ENCODE assay signal across 10 cellular contexts in genomic region chr4:85756938-85757337, GRCh38.
DNase-seq lines count a peak whose midpoint lies in the region; ATAC-seq and FAIRE-seq lines count a peak whose summit lies in the region.
"Had no signal": no experiment of that assay in that cellular context is flagged by ENCODE, and none has a peak within 500 bp of the region (broad histone marks: within the 10 kb centered on the region; RNA-seq: fewer than 3 reads in every experiment).

No MANE protein-coding gene starts in this region.

- peaks cover 20% of the 10 kb centered on the region for H3K4me1 Mint-ChIP-seq in stimulated activated memory B cell treated with anti-CD40 and anti-IgM and Interleukin-4, amounts not matched to agents 10 μg/mL and 1 μg/mL and 100 μg/mL, for 72 hours
- H3K4me1 Mint-ChIP-seq: activated naive CD8-positive, alpha-beta T cell treated with anti-CD3 and anti-CD28 coated beads for 36 hours had no signal

- DNase-seq in NCI-H1417 (lab: John Stamatoyannopoulos, UW), result peak in 2 of 3 experiments; percentile 8 to 59
- DNase-seq in NCI-H1417 treated with DMSO at 0.1 percent for 48 hours (lab: John Stamatoyannopoulos, UW), result no peak
- peak; percentile 9 for DNase-seq in NCI-H69 (lab: John Stamatoyannopoulos, UW)
- peak; percentile 48 for DNase-seq in fibroblast of gingiva (ENCODE audit: low read depth)
- DNase-seq in ecto neural progenitor cell (ENCODE audit: low spot score), result no peak
- DNase-seq in frontal cortex (ENCODE audit: low spot score in 2 of 2), result no peak
- DNase-seq in NCI-H510A treated with DMSO at 0.1 percent for 48 hours (lab: John Stamatoyannopoulos, UW), result no peak
- DNase-seq: activated naive CD8-positive, alpha-beta T cell treated with anti-CD3 and anti-CD28 coated beads for 36 hours; stimulated activated CD4-positive, alpha-beta T cell treated with anti-CD3 and anti-CD28 coated beads, Interleukin-15, amount 100 ng/mL, for 24 hours had no signal

- H3K9me3 Mint-ChIP-seq in stimulated activated memory B cell treated with anti-CD40 and anti-IgM and Interleukin-4, amounts not matched to agents 10 μg/mL and 1 μg/mL and 100 μg/mL, for 72 hours, result no peaks in the 10 kb centered on the region

- no peaks in the 10 kb centered on the region for H3K27me3 Mint-ChIP-seq in stimulated activated memory B cell treated with anti-CD40 and anti-IgM and Interleukin-4, amounts not matched to agents 10 μg/mL and 1 μg/mL and 100 μg/mL, for 72 hours

- H3K4me3 Mint-ChIP-seq in stimulated activated memory B cell treated with anti-CD40 and anti-IgM and Interleukin-4, amounts not matched to agents 10 μg/mL and 1 μg/mL and 100 μg/mL, for 72 hours, result no peak overlapping the region
- H3K4me3 Mint-ChIP-seq: activated naive CD8-positive, alpha-beta T cell treated with anti-CD3 and anti-CD28 coated beads for 36 hours had no signal

- no peak for FAIRE-seq in frontal cortex (lab: Jason Lieb, UNC)

- no peak for ATAC-seq in stimulated activated memory B cell treated with anti-CD40 and anti-IgM and Interleukin-4, amounts not matched to agents 10 μg/mL and 1 μg/mL and 100 μg/mL, for 72 hours

- peak overlapping the region; percentile 24 for H3K27ac Mint-ChIP-seq in stimulated activated memory B cell treated with anti-CD40 and anti-IgM and Interleukin-4, amounts not matched to agents 10 μg/mL and 1 μg/mL and 100 μg/mL, for 72 hours
- H3K27ac Mint-ChIP-seq: activated naive CD8-positive, alpha-beta T cell treated with anti-CD3 and anti-CD28 coated beads for 36 hours had no signal

- H3K36me3 Mint-ChIP-seq in stimulated activated memory B cell treated with anti-CD40 and anti-IgM and Interleukin-4, amounts not matched to agents 10 μg/mL and 1 μg/mL and 100 μg/mL, for 72 hours, result peaks cover 33% of the 10 kb centered on the region
- H3K36me3 Mint-ChIP-seq: activated naive CD8-positive, alpha-beta T cell treated with anti-CD3 and anti-CD28 coated beads for 36 hours had no signal

Comparison
In these comparisons a context has a peak if more than half of its experiments do, and no peak if none do; other contexts are left out.
1. DNase-seq: peak in NCI-H1417 (2 of 3), NCI-H69 (single experiment) and fibroblast of gingiva (single experiment); none in NCI-H1417 treated with DMSO at 0.1 percent for 48 hours (single experiment), ecto neural progenitor cell (single experiment), frontal cortex (0 of 2) and NCI-H510A treated with DMSO at 0.1 percent for 48 hours (single experiment).